Comparison of ENCODE assay signal across 33 cellular contexts in genomic region chr12:27828196-27828595, GRCh38. TPM values are rescaled to one million over a fixed set of nuclear protein-coding genes. Genes with fewer than 3 reads are reported as not detected.
A peak's percentile ranks its signal among the peaks of the same experiment; 100 is the strongest.
DNase-seq lines count a peak whose midpoint lies in the region; FAIRE-seq and TF ChIP-seq lines count a peak whose summit lies in the region.
"Had no signal": no experiment of that assay in that cellular context is flagged by ENCODE, and none has a peak within 500 bp of the region (broad histone marks: within the 10 kb centered on the region; RNA-seq: fewer than 3 reads in every experiment).

No MANE protein-coding gene starts in this region.

- no peak overlapping the region for H3K4me3 Mint-ChIP-seq in astrocyte (ENCODE audit: unreplicated experiment)
- H3K4me3 Mint-ChIP-seq: activated CD8-positive, alpha-beta T cell treated with anti-CD3 and anti-CD28 coated beads for 36 hours; activated naive CD8-positive, alpha-beta T cell treated with anti-CD3 and anti-CD28 coated beads, Interleukin-2, amount 50 U/mL, for 24 hours; nephron; stimulated activated naive B cell treated with anti-CD40 and anti-IgM and Interleukin-4, amounts not matched to agents 10 μg/mL and 1 μg/mL and 100 μg/mL, for 72 hours; T-cell had no signal

- H3K4me3 ChIP-seq in astrocyte (ENCODE audit: insufficient read depth, low read depth, low read length) = no peak overlapping the region
- no peak overlapping the region for H3K4me3 ChIP-seq in small intestine (ENCODE audit: low read depth in 1 of 2, low read length in 2 of 2)
- H3K4me3 ChIP-seq: gastrocnemius medialis, mucosa of descending colon, ovary, PC-9, suprapubic skin had no signal

- no peak overlapping the region for H3K4me2 ChIP-seq in astrocyte (ENCODE audit: low read length)
- H3K4me2 ChIP-seq: PC-9 had no signal

- peak overlapping the region; percentile 41 for H3K27ac Mint-ChIP-seq in astrocyte (ENCODE audit: unreplicated experiment)
- H3K27ac Mint-ChIP-seq: activated CD8-positive, alpha-beta T cell treated with anti-CD3 and anti-CD28 coated beads for 36 hours; activated naive CD8-positive, alpha-beta T cell treated with anti-CD3 and anti-CD28 coated beads, Interleukin-2, amount 50 U/mL, for 24 hours; nephron; stimulated activated naive B cell treated with anti-CD40 and anti-IgM and Interleukin-4, amounts not matched to agents 10 μg/mL and 1 μg/mL and 100 μg/mL, for 72 hours; T-cell had no signal

- no peaks in the 10 kb centered on the region for H3K27me3 ChIP-seq in astrocyte (ENCODE audit: insufficient read depth, low read length)
- no peaks in the 10 kb centered on the region for H3K27me3 ChIP-seq in small intestine (ENCODE audit: control insufficient read depth in 2 of 2, insufficient read depth in 2 of 2, low read length in 2 of 2)
- H3K27me3 ChIP-seq: gastrocnemius medialis, ovary, suprapubic skin had no signal

- H2AFZ ChIP-seq in astrocyte (ENCODE audit: low read depth, low read length) = no peak overlapping the region
- H2AFZ ChIP-seq: PC-9 had no signal

- H3K4me1 Mint-ChIP-seq in astrocyte (ENCODE audit: low read depth, unreplicated experiment) = peaks cover 11% of the 10 kb centered on the region
- H3K4me1 Mint-ChIP-seq: nephron had no signal

- H3K27ac ChIP-seq in astrocyte (ENCODE audit: low read depth, low read length) (no peak overlapping the region), small intestine (ENCODE audit: low read depth in 1 of 2, low read length in 1 of 2) (no peak overlapping the region)
- H3K27ac ChIP-seq: gastrocnemius medialis, ovary, PC-9, suprapubic skin had no signal

- TF ChIP-seq CTCF in astrocyte (IDR thresholded peaks at IDR 0.05; ENCODE audit: insufficient read depth, low read depth, low read length) = no peak

- H3K9me3 Mint-ChIP-seq in astrocyte (ENCODE audit: unreplicated experiment) = no peaks in the 10 kb centered on the region
- H3K9me3 Mint-ChIP-seq: activated CD8-positive, alpha-beta T cell treated with anti-CD3 and anti-CD28 coated beads for 36 hours; activated naive CD8-positive, alpha-beta T cell treated with anti-CD3 and anti-CD28 coated beads, Interleukin-2, amount 50 U/mL, for 24 hours; nephron; stimulated activated naive B cell treated with anti-CD40 and anti-IgM and Interleukin-4, amounts not matched to agents 10 μg/mL and 1 μg/mL and 100 μg/mL, for 72 hours; T-cell had no signal

- DNase-seq in EH (ENCODE audit: low read depth) (peak; percentile 21), HT1080 (ENCODE audit: low read depth) (peak; percentile 73), astrocyte (ENCODE audit: low read depth) (peak; percentile 20), renal cortical epithelial cell (ENCODE audit: low read depth) (peak; percentile 26), small intestine (no peak), T-helper 2 cell (no peak)
- no peak for DNase-seq in effector CD8-positive, alpha-beta T cell (lab: John Stamatoyannopoulos, UW)
- DNase-seq: activated CD4-positive, CD25-positive, alpha-beta regulatory T cell treated with anti-CD3 and anti-CD28 coated beads, Interleukin-2, amount 50 U/mL, for 72 hours; activated CD8-positive, alpha-beta T cell treated with anti-CD3 and anti-CD28 coated beads for 36 hours; activated gamma-delta T cell; activated naive CD8-positive, alpha-beta T cell treated with anti-CD3 and anti-CD28 coated beads, Interleukin-2, amount 50 U/mL, for 24 hours; activated T-cell treated with anti-CD3 and anti-CD28 coated beads for 4 hours; gastrocnemius medialis; hypothalamus; mucosa of descending colon; NCI-H1417 treated with DMSO at 0.1 percent for 48 hours; NCI-H2081 treated with DMSO at 0.1 percent for 48 hours; ovary; PC-9; stimulated activated CD4-positive, alpha-beta T cell treated with anti-CD3 and anti-CD28 coated beads, Interleukin-4, amount 100 ng/mL, for 1 hour; stimulated activated naive B cell treated with anti-CD40 and anti-IgM and Interleukin-4, amounts not matched to agents 10 μg/mL and 1 μg/mL and 100 μg/mL, for 72 hours; T-cell had no signal

- no peaks in the 10 kb centered on the region for H3K36me3 Mint-ChIP-seq in astrocyte (ENCODE audit: low read depth, unreplicated experiment)
- H3K36me3 Mint-ChIP-seq: stimulated activated naive B cell treated with anti-CD40 and anti-IgM and Interleukin-4, amounts not matched to agents 10 μg/mL and 1 μg/mL and 100 μg/mL, for 72 hours; T-cell had no signal

- H3K9me3 ChIP-seq in astrocyte (ENCODE audit: insufficient read depth, low read depth, low read length) (no peaks in the 10 kb centered on the region), small intestine (ENCODE audit: control insufficient read depth, low read depth) (no peaks in the 10 kb centered on the region)
- H3K9me3 ChIP-seq: gastrocnemius medialis, mucosa of descending colon, ovary, suprapubic skin had no signal

- H3K9ac ChIP-seq in astrocyte (ENCODE audit: low read length) = no peak overlapping the region

- no peaks in the 10 kb centered on the region for H4K20me1 ChIP-seq in astrocyte (ENCODE audit: insufficient read depth, low read length)

- H3K4me1 ChIP-seq in astrocyte (ENCODE audit: insufficient read depth, low read length) = no peaks in the 10 kb centered on the region
- no peaks in the 10 kb centered on the region for H3K4me1 ChIP-seq in small intestine (ENCODE audit: control insufficient read depth in 2 of 2, insufficient read depth in 1 of 2, low read depth in 1 of 2, low read length in 1 of 2)
- H3K4me1 ChIP-seq: gastrocnemius medialis, suprapubic skin had no signal

- FAIRE-seq in astrocyte (lab: Jason Lieb, UNC) (no peak), small intestine (lab: Jason Lieb, UNC) (no peak)
- FAIRE-seq: GM18507, HepG2, TTC549 had no signal

- no peaks in the 10 kb centered on the region for H3K27me3 Mint-ChIP-seq in astrocyte (ENCODE audit: low read depth, unreplicated experiment)

- WGBS in small intestine, 3 donors = 95 to 98% (median 98%) methylated on average over 3 of the region's 3 CpGs

- H3K79me2 ChIP-seq in astrocyte (ENCODE audit: insufficient read depth, low read length) = no peaks in the 10 kb centered on the region

- no peaks in the 10 kb centered on the region for H3K36me3 ChIP-seq in astrocyte (ENCODE audit: insufficient read depth, low read length)
- H3K36me3 ChIP-seq in small intestine (ENCODE audit: control insufficient read depth in 2 of 2, insufficient read depth in 2 of 2, low read length in 2 of 2) = no peaks in the 10 kb centered on the region
- H3K36me3 ChIP-seq: gastrocnemius medialis, ovary, suprapubic skin had no signal

RNA-seq across cellular contexts. Expression of gene MANSC4, which starts 48.2 kb away (rescaled TPM):
- total RNA-seq in HT1080 (2014; rRNA removed; shearing (Covaris generic)) = not detected in 2 replicates
- not detected in 2 replicates for polyA plus RNA-seq in HT1080 (2015; cell fraction: cytosol; rRNA removed)
- not detected in 2 replicates for polyA plus RNA-seq in HT1080 (2015; cell fraction: nucleus; rRNA removed)
- not detected in 2 replicates for total RNA-seq in astrocyte
- total RNA-seq in renal cortical epithelial cell = not detected in 2 replicates
- polyA plus RNA-seq in small intestine = not detected
- total RNA-seq: activated CD8-positive, alpha-beta T cell treated with anti-CD3 and anti-CD28 coated beads for 36 hours; chondrocyte; epithelial cell of proximal tubule; G401; gastrocnemius medialis; H4; HepG2; lower leg skin; mucosa of descending colon; PC-9; suprapubic skin; T-cell; urinary bladder had no signal
- polyA plus RNA-seq: HepG2, urinary bladder had no signal

RNA-seq across cellular contexts. Expression of gene KLHL42, which starts 48.2 kb away (rescaled TPM):
- 35.2 and 48.3 TPM in 2 replicates for total RNA-seq in HT1080 (2014; rRNA removed; shearing (Covaris generic))
- polyA plus RNA-seq in HT1080 (2015; cell fraction: cytosol; rRNA removed) = 18.1 and 20.1 TPM in 2 replicates
- polyA plus RNA-seq in HT1080 (2015; cell fraction: nucleus; rRNA removed) = 48.4 and 51.8 TPM in 2 replicates
- total RNA-seq in astrocyte = 39.5 and 40.8 TPM in 2 replicates
- total RNA-seq in renal cortical epithelial cell = 16.7 and 23.6 TPM in 2 replicates
- 1 to 10 TPM; 2.2 to 6.8 (median 2.4) TPM for polyA plus RNA-seq in small intestine

Comparison
In these comparisons a context has a peak if more than half of its experiments do, and no peak if none do; other contexts are left out.
1. DNase-seq: peak in EH (single experiment), HT1080 (single experiment), astrocyte (single experiment) and renal cortical epithelial cell (single experiment); none in effector CD8-positive, alpha-beta T cell (single experiment), small intestine (single experiment) and T-helper 2 cell (0 of 5).